ENCODE assay signal across 1 cellular context in genomic region chr11:23021287-23021863, GRCh38.
TF ChIP-seq lines count a peak whose summit lies in the region.

No MANE protein-coding gene starts in this region.

TF ChIP-seq in liver, 16 proteins besides CTCF, POLR2A, EP300 and RAD21 (continued from another document):
- no peak for TF ChIP-seq HNF4A (conservative IDR thresholded peaks at IDR 0.05)
- no peak for TF ChIP-seq JUND (IDR thresholded peaks at IDR 0.05)
- TF ChIP-seq RXRA (IDR thresholded peaks at IDR 0.05): no peak
- no peak for TF ChIP-seq TAF1 (conservative IDR thresholded peaks at IDR 0.05)
- TF ChIP-seq ZBTB33 (IDR thresholded peaks at IDR 0.05): no peak
- no peak for TF ChIP-seq ATF3 (IDR thresholded peaks at IDR 0.05)
- no peak for TF ChIP-seq GABPA (IDR thresholded peaks at IDR 0.05 in 1 of 2, conservative IDR thresholded peaks at IDR 0.05 in 1 of 2)
